Comparison of ENCODE assay signal across 18 cellular contexts in genomic region chr2:72090781-72091482, GRCh38. TPM values are rescaled to one million over a fixed set of nuclear protein-coding genes. Genes with fewer than 3 reads are reported as not detected.
DNase-seq lines count a peak whose midpoint lies in the region; ATAC-seq and TF ChIP-seq lines count a peak whose summit lies in the region.
"Had no signal": no experiment of that assay in that cellular context is flagged by ENCODE, and none has a peak within 500 bp of the region (broad histone marks: within the 10 kb centered on the region; RNA-seq: fewer than 3 reads in every experiment).

No MANE protein-coding gene starts in this region.

- ATAC-seq in right cardiac atrium (no peak), GM18861 (IDR thresholded peaks at IDR 0.05; ENCODE audit: unreplicated experiment) (no peak), HG02938 (IDR thresholded peaks at IDR 0.05; ENCODE audit: unreplicated experiment) (no peak)
- ATAC-seq: GM12878 had no signal

- H3K4me3 ChIP-seq in right atrium auricular region = no peak overlapping the region
- H3K4me3 ChIP-seq in right cardiac atrium (ENCODE audit: low read length) = no peak overlapping the region
- no peak overlapping the region for H3K4me3 ChIP-seq in endodermal cell (ENCODE audit: low read length)
- H3K4me3 ChIP-seq in testis = no peak overlapping the region
- H3K4me3 ChIP-seq: BLaER1, GM12878 had no signal

- no peaks in the 10 kb centered on the region for H3K36me3 ChIP-seq in right atrium auricular region
- H3K36me3 ChIP-seq in endodermal cell (ENCODE audit: control insufficient read depth, insufficient read depth, low read length) = no peaks in the 10 kb centered on the region
- no peaks in the 10 kb centered on the region for H3K36me3 ChIP-seq in testis (ENCODE audit: low read depth, missing control alignments)
- H3K36me3 ChIP-seq: BLaER1 had no signal

- no peak overlapping the region for H3K4me3 Mint-ChIP-seq in endodermal cell
- H3K4me3 Mint-ChIP-seq: CD8-positive, alpha-beta memory T cell; H9 had no signal

- 76% methylated on average over 4 of the region's 4 CpGs for WGBS in right cardiac atrium
- 92 to 100% methylated on average over 3 to 4 of the region's 4 CpGs for WGBS in endodermal cell (ENCODE audit: insufficient coverage in 1 of 2, insufficient read length in 1 of 2), 2 experiments
- WGBS in testis, 2 donors = 85 to 86% methylated on average over 4 of the region's 4 CpGs

- no peaks in the 10 kb centered on the region for H3K4me1 ChIP-seq in right atrium auricular region
- no peaks in the 10 kb centered on the region for H3K4me1 ChIP-seq in right cardiac atrium (ENCODE audit: control insufficient read depth, insufficient read depth, low read length)
- no peaks in the 10 kb centered on the region for H3K4me1 ChIP-seq in endodermal cell (ENCODE audit: control insufficient read depth, insufficient read depth, low read length)
- no peaks in the 10 kb centered on the region for H3K4me1 ChIP-seq in testis
- H3K4me1 ChIP-seq: BLaER1 had no signal

- intact Hi-C loops in right cardiac atrium (cut with DNase I) (no loop called here), testis (cut with DNase I; ENCODE audit: low total_unique reads) (no loop called here)

- H3K9me3 Mint-ChIP-seq in endodermal cell = no peaks in the 10 kb centered on the region

- DNase-seq in right atrium auricular region (ENCODE audit: low spot score) (peak; percentile 44), right cardiac atrium (no peak), endodermal cell (peak; percentile 17), myocyte (ENCODE audit: low read depth) (peak; percentile 41), testis (peak; percentile 11), DMS53 treated with DMSO at 0.1 percent for 48 hours (lab: John Stamatoyannopoulos, UW; ENCODE audit: unreplicated experiment) (no peak)
- DNase-seq: 8988T; AML-193; Caco-2; CD8-positive, alpha-beta memory T cell; DMS79; GOT3; H9 had no signal

- H3K4me1 Mint-ChIP-seq in endodermal cell = no peaks in the 10 kb centered on the region
- H3K4me1 Mint-ChIP-seq: CD8-positive, alpha-beta memory T cell had no signal

- H3K27ac ChIP-seq in right atrium auricular region (no peak overlapping the region), right cardiac atrium (ENCODE audit: low read length) (no peak overlapping the region), endodermal cell (ENCODE audit: low read depth, low read length) (no peak overlapping the region), testis (no peak overlapping the region)
- H3K27ac ChIP-seq: BLaER1 had no signal

- H3K9me3 ChIP-seq in right atrium auricular region (no peaks in the 10 kb centered on the region), right cardiac atrium (ENCODE audit: control insufficient read depth, low read length) (no peaks in the 10 kb centered on the region), endodermal cell (ENCODE audit: control insufficient read depth, low read length) (no peaks in the 10 kb centered on the region), testis (no peaks in the 10 kb centered on the region)
- H3K9me3 ChIP-seq: Caco-2 had no signal

- TF ChIP-seq CTCF in right atrium auricular region (IDR thresholded peaks at IDR 0.05) = no peak
- TF ChIP-seq CTCF in endodermal cell (conservative IDR thresholded peaks at IDR 0.05) = no peak
- TF ChIP-seq CTCF in testis (IDR thresholded peaks at IDR 0.05) = no peak

- peaks cover 1% of the 10 kb centered on the region for H3K27me3 Mint-ChIP-seq in endodermal cell (ENCODE audit: insufficient read depth)
- H3K27me3 Mint-ChIP-seq: CD8-positive, alpha-beta memory T cell had no signal

- no peak overlapping the region for H3K27ac Mint-ChIP-seq in endodermal cell
- H3K27ac Mint-ChIP-seq: H9 had no signal

- TF ChIP-seq POLR2A in testis (IDR thresholded peaks at IDR 0.05) = no peak

- no peaks in the 10 kb centered on the region for H3K36me3 Mint-ChIP-seq in endodermal cell (ENCODE audit: low read depth)
- H3K36me3 Mint-ChIP-seq: CD8-positive, alpha-beta memory T cell had no signal

- H3K9ac ChIP-seq in endodermal cell (ENCODE audit: extremely low read depth, low read length, poor library complexity, severe bottlenecking) = no peak overlapping the region
- H3K9ac ChIP-seq: BLaER1 had no signal

- H3K27me3 ChIP-seq in right atrium auricular region (no peaks in the 10 kb centered on the region), right cardiac atrium (ENCODE audit: control insufficient read depth, insufficient read depth) (no peaks in the 10 kb centered on the region), endodermal cell (ENCODE audit: control insufficient read depth, insufficient read depth, low read length, poor library complexity, severe bottlenecking) (no peaks in the 10 kb centered on the region), testis (no peaks in the 10 kb centered on the region)
- H3K27me3 ChIP-seq: BLaER1 had no signal

RNA-seq across cellular contexts. Expression of gene CYP26B1, which starts 56.7 kb away (rescaled TPM):
- total RNA-seq in right atrium auricular region = 10 to 100 TPM in 1 of 2 donors, 1 to 10 TPM in 1; 2.5 to 12.8 TPM
- total RNA-seq in right cardiac atrium = 10 to 100 TPM in 1 of 4 donors, 1 to 10 TPM in 3; 5.1 to 30.9 (median 8.0) TPM
- polyA plus RNA-seq in right cardiac atrium = 7.2 TPM
- under 1 TPM; 0.09 to 0.91 TPM for total RNA-seq in endodermal cell
- polyA plus RNA-seq in endodermal cell (2013, experiment 1 of 2) = 8.0 TPM
- 7.7 TPM for polyA plus RNA-seq in endodermal cell (2013, experiment 2 of 2)
- 0.10 and 0.19 TPM in 2 replicates for total RNA-seq in myocyte
- polyA plus RNA-seq in myocyte (2012) = 0.29 TPM
- 10 to 100 TPM; 42.1 to 86.2 TPM for total RNA-seq in testis
- 31.6 TPM for polyA plus RNA-seq in testis (ENCODE audit: insufficient read depth, low read depth, low replicate concordance)
- total RNA-seq: CD8-positive, alpha-beta memory T cell; G401; GM12878 had no signal
- polyA plus RNA-seq: CD8-positive, alpha-beta memory T cell; GM12878 had no signal

Comparison
In these comparisons a context has a peak if more than half of its experiments do, and no peak if none do; other contexts are left out.
1. DNase-seq: peak in right atrium auricular region (single experiment), endodermal cell (single experiment), myocyte (single experiment) and testis (single experiment); none in right cardiac atrium (0 of 3) and DMS53 treated with DMSO at 0.1 percent for 48 hours (single experiment).